Comparison of ENCODE assay signal across 10 cellular contexts in genomic region chr2:70161069-70161534, GRCh38. TPM values are rescaled to one million over a fixed set of nuclear protein-coding genes. Genes with fewer than 3 reads are reported as not detected.
A peak's percentile ranks its signal among the peaks of the same experiment; 100 is the strongest.
DNase-seq lines count a peak whose midpoint lies in the region; ATAC-seq and TF ChIP-seq lines count a peak whose summit lies in the region.
"Had no signal": no experiment of that assay in that cellular context is flagged by ENCODE, and none has a peak within 500 bp of the region (broad histone marks: within the 10 kb centered on the region; RNA-seq: fewer than 3 reads in every experiment).

No MANE protein-coding gene starts in this region.

- ATAC-seq in HG02870 (IDR thresholded peaks at IDR 0.05; ENCODE audit: unreplicated experiment) (peak; percentile 66), PC-3 (peak; percentile 96), GM18873 (IDR thresholded peaks at IDR 0.05; ENCODE audit: low FRiP score, unreplicated experiment) (no peak)

- no peaks in the 10 kb centered on the region for H3K9me3 Mint-ChIP-seq in activated CD4-positive, alpha-beta memory T cell treated with anti-CD3 and anti-CD28 coated beads for 36 hours
- no peaks in the 10 kb centered on the region for H3K9me3 Mint-ChIP-seq in activated CD4-positive, alpha-beta memory T cell treated with anti-CD3 and anti-CD28 coated beads, Interleukin-2, amount 10 ng/mL, durations not matched to agents 7 days and 5 days
- H3K9me3 Mint-ChIP-seq: nephron had no signal

- peaks cover 11% of the 10 kb centered on the region; the same call in 1 of the 2 replicates for H3K4me1 ChIP-seq in PC-3 (ENCODE audit: insufficient read depth, low read length)
- no peaks in the 10 kb centered on the region for H3K4me1 ChIP-seq in spleen
- no peaks in the 10 kb centered on the region for H3K4me1 ChIP-seq in suprapubic skin

- no peaks in the 10 kb centered on the region for H3K27me3 Mint-ChIP-seq in activated CD4-positive, alpha-beta memory T cell treated with anti-CD3 and anti-CD28 coated beads for 36 hours
- H3K27me3 Mint-ChIP-seq in activated CD4-positive, alpha-beta memory T cell treated with anti-CD3 and anti-CD28 coated beads, Interleukin-2, amount 10 ng/mL, durations not matched to agents 7 days and 5 days = no peaks in the 10 kb centered on the region

- TF ChIP-seq POLR2A in spleen (IDR thresholded peaks at IDR 0.05) (no peak), suprapubic skin (IDR thresholded peaks at IDR 0.05) (no peak)

- H3K9me3 ChIP-seq in PC-3 (ENCODE audit: low read length) = no peaks in the 10 kb centered on the region
- no peaks in the 10 kb centered on the region for H3K9me3 ChIP-seq in spleen
- no peaks in the 10 kb centered on the region for H3K9me3 ChIP-seq in suprapubic skin

- H3K4me1 Mint-ChIP-seq in activated CD4-positive, alpha-beta memory T cell treated with anti-CD3 and anti-CD28 coated beads for 36 hours (ENCODE audit: low read depth) = peaks cover 4% of the 10 kb centered on the region
- no peaks in the 10 kb centered on the region for H3K4me1 Mint-ChIP-seq in activated CD4-positive, alpha-beta memory T cell treated with anti-CD3 and anti-CD28 coated beads, Interleukin-2, amount 10 ng/mL, durations not matched to agents 7 days and 5 days
- H3K4me1 Mint-ChIP-seq: nephron had no signal

- H3K4me2 ChIP-seq in PC-3 (ENCODE audit: low read length) = no peak overlapping the region

- H3K4me3 Mint-ChIP-seq in activated CD4-positive, alpha-beta memory T cell treated with anti-CD3 and anti-CD28 coated beads for 36 hours = no peak overlapping the region
- no peak overlapping the region for H3K4me3 Mint-ChIP-seq in activated CD4-positive, alpha-beta memory T cell treated with anti-CD3 and anti-CD28 coated beads, Interleukin-2, amount 10 ng/mL, durations not matched to agents 7 days and 5 days
- H3K4me3 Mint-ChIP-seq: nephron had no signal

- peaks cover 14% of the 10 kb centered on the region for H3K36me3 Mint-ChIP-seq in activated CD4-positive, alpha-beta memory T cell treated with anti-CD3 and anti-CD28 coated beads for 36 hours
- peaks cover 12% of the 10 kb centered on the region for H3K36me3 Mint-ChIP-seq in activated CD4-positive, alpha-beta memory T cell treated with anti-CD3 and anti-CD28 coated beads, Interleukin-2, amount 10 ng/mL, durations not matched to agents 7 days and 5 days (ENCODE audit: low read depth)

- no peaks in the 10 kb centered on the region for H3K9me2 ChIP-seq in PC-3 (replicated peaks; ENCODE audit: low read length)

- no peak for TF ChIP-seq CTCF in PC-3 (conservative IDR thresholded peaks at IDR 0.05; ENCODE audit: low read depth, low read length)
- no peak for TF ChIP-seq CTCF in spleen (IDR thresholded peaks at IDR 0.05 in 8 of 11, conservative IDR thresholded peaks at IDR 0.05 in 3 of 11)
- no peak for TF ChIP-seq CTCF in suprapubic skin (IDR thresholded peaks at IDR 0.05)

- no peak for DNase-seq in activated CD4-positive, alpha-beta memory T cell treated with anti-CD3 and anti-CD28 coated beads for 36 hours
- no peak for DNase-seq in activated CD4-positive, alpha-beta memory T cell treated with anti-CD3 and anti-CD28 coated beads, Interleukin-2, amount 10 ng/mL, durations not matched to agents 7 days and 5 days
- DNase-seq in PC-3 = peak; percentile 86
- DNase-seq in spleen = peak; percentile 6
- no peak for DNase-seq in activated CD8-positive, alpha-beta memory T cell treated with anti-CD3 and anti-CD28 coated beads, Interleukin-2, amount 50 U/mL, for 4 hours
- DNase-seq in suprapubic skin (ENCODE audit: low spot score in 2 of 2) = no peak
- DNase-seq: NCI-H524 had no signal

- TF ChIP-seq EP300 in suprapubic skin (IDR thresholded peaks at IDR 0.05) = no peak

- peaks cover 3% of the 10 kb centered on the region; the same call in 1 of the 2 replicates for H3K36me3 ChIP-seq in PC-3 (ENCODE audit: low read depth, low read length)
- H3K36me3 ChIP-seq in spleen = peaks cover 0 to 99% (median 80%) of the 10 kb centered on the region in 6 donors
- H3K36me3 ChIP-seq in suprapubic skin = peaks cover 80% of the 10 kb centered on the region

- peak overlapping the region; percentile 16 for H3K27ac Mint-ChIP-seq in activated CD4-positive, alpha-beta memory T cell treated with anti-CD3 and anti-CD28 coated beads for 36 hours
- no peak overlapping the region for H3K27ac Mint-ChIP-seq in activated CD4-positive, alpha-beta memory T cell treated with anti-CD3 and anti-CD28 coated beads, Interleukin-2, amount 10 ng/mL, durations not matched to agents 7 days and 5 days
- H3K27ac Mint-ChIP-seq: nephron had no signal

- H4K20me1 ChIP-seq in PC-3 (ENCODE audit: low read length) = no peaks in the 10 kb centered on the region

- H3K27ac ChIP-seq in PC-3 (ENCODE audit: low read length) (peak overlapping the region; percentile 34), spleen (peak overlapping the region in 1 of 8 donors; percentile 8), suprapubic skin (no peak overlapping the region)

- H3K27me3 ChIP-seq in PC-3 (ENCODE audit: low read length) (no peaks in the 10 kb centered on the region), spleen (replicated peaks in 1 of 7) (no peaks in the 10 kb centered on the region), suprapubic skin (no peaks in the 10 kb centered on the region)

- no peak overlapping the region for H2AFZ ChIP-seq in PC-3 (ENCODE audit: low read length)

- no peak overlapping the region for H3K9ac ChIP-seq in PC-3 (ENCODE audit: low read length)

- WGBS in spleen, 5 donors = 45 to 83% (median 72%) methylated on average over 2 of the region's 2 CpGs
- 71% methylated on average over 2 of the region's 2 CpGs for WGBS in suprapubic skin

- intact Hi-C loops in activated CD4-positive, alpha-beta memory T cell treated with anti-CD3 and anti-CD28 coated beads for 36 hours (cut with micrococcal nuclease) = no loop called here
- intact Hi-C loops in PC-3 (cut with micrococcal nuclease) = no loop called here
- intact Hi-C loops in spleen (cut with DNase I; ENCODE audit: low total_unique reads) = no loop called here

- CTCF ChIA-PET in activated CD4-positive, alpha-beta memory T cell treated with anti-CD3 and anti-CD28 coated beads for 36 hours (lab: Charles Lee) = no interaction called here
- CTCF ChIA-PET in activated CD4-positive, alpha-beta memory T cell treated with anti-CD3 and anti-CD28 coated beads, Interleukin-2, amount 10 ng/mL, durations not matched to agents 7 days and 5 days (lab: Charles Lee) = no interaction called here
- CTCF ChIA-PET in PC-3 (lab: Charles Lee) = no interaction called here

- POLR2A ChIA-PET in activated CD4-positive, alpha-beta memory T cell treated with anti-CD3 and anti-CD28 coated beads for 36 hours (lab: Charles Lee) = interaction anchor here (0.6 kb wide), 1 partner anchor 38 kb away, joined by 4 read pairs; no protein-coding TSS in a partner anchor
- POLR2A ChIA-PET in activated CD4-positive, alpha-beta memory T cell treated with anti-CD3 and anti-CD28 coated beads, Interleukin-2, amount 10 ng/mL, durations not matched to agents 7 days and 5 days (lab: Charles Lee) = interaction anchor here (1.2 kb wide), 1 partner anchor 74 kb away, joined by 4 read pairs; the partner anchor contains the start of gene PCBP1
- POLR2A ChIA-PET in PC-3 (lab: Charles Lee; ENCODE audit: unreplicated experiment) = interaction anchor here (0.7 kb wide), 1 partner anchor 30 kb away, joined by 4 read pairs; no protein-coding TSS in a partner anchor

- BruUV-seq in PC-3 (replicated peaks; lab: Mats Ljungman, UMichigan) = no TSS peak

- H3K79me2 ChIP-seq in PC-3 (ENCODE audit: low read length) = no peaks in the 10 kb centered on the region

- H3K4me3 ChIP-seq in PC-3 (ENCODE audit: low read length) (no peak overlapping the region), spleen (no peak overlapping the region), suprapubic skin (no peak overlapping the region)

- H3F3A ChIP-seq in PC-3 (ENCODE audit: low read length, unreplicated experiment) = no peaks in the 10 kb centered on the region

RNA-seq across cellular contexts. Expression of gene C2orf42, which starts 29.7 kb away (rescaled TPM):
- total RNA-seq in activated CD4-positive, alpha-beta memory T cell treated with anti-CD3 and anti-CD28 coated beads for 36 hours = 10 to 100 TPM; 23.5 to 23.9 TPM
- total RNA-seq in activated CD4-positive, alpha-beta memory T cell treated with anti-CD3 and anti-CD28 coated beads, Interleukin-2, amount 10 ng/mL, durations not matched to agents 7 days and 5 days = 10 to 100 TPM; 28.8 to 32.2 TPM
- total RNA-seq in PC-3 (2014; rRNA removed) (17.1 and 21.1 TPM in 2 replicates), spleen (10 to 100 TPM; 11.2 to 24.3 (median 20.3) TPM), suprapubic skin (10 to 100 TPM; 12.4 to 21.6 (median 15.3) TPM)
- 10 to 100 TPM in 1 of 3 donors, 1 to 10 TPM in 2; 6.0 to 13.6 (median 9.7) TPM for polyA plus RNA-seq in spleen

Comparison
In these comparisons a context has a peak if more than half of its experiments do, and no peak if none do; other contexts are left out.
1. DNase-seq: peak in PC-3 (single experiment) and spleen (single experiment); none in activated CD4-positive, alpha-beta memory T cell treated with anti-CD3 and anti-CD28 coated beads for 36 hours (single experiment), activated CD4-positive, alpha-beta memory T cell treated with anti-CD3 and anti-CD28 coated beads, Interleukin-2, amount 10 ng/mL, durations not matched to agents 7 days and 5 days (single experiment), activated CD8-positive, alpha-beta memory T cell treated with anti-CD3 and anti-CD28 coated beads, Interleukin-2, amount 50 U/mL, for 4 hours (single experiment) and suprapubic skin (0 of 2).